Comparison of ENCODE assay signal across 9 cellular contexts in genomic region chr4:74624351-74625151, GRCh38.
DNase-seq lines count a peak whose midpoint lies in the region; ATAC-seq, FAIRE-seq and TF ChIP-seq lines count a peak whose summit lies in the region.
"Had no signal": no experiment of that assay in that cellular context is flagged by ENCODE, and none has a peak within 500 bp of the region (broad histone marks: within the 10 kb centered on the region; RNA-seq: fewer than 3 reads in every experiment).

No MANE protein-coding gene starts in this region.

- H3K27ac Mint-ChIP-seq in effector memory CD8-positive, alpha-beta T cell, result no peak overlapping the region

- H3K4me1 ChIP-seq in GM23248 (ENCODE audit: insufficient read depth) (peaks cover 24% of the 10 kb centered on the region), Panc1 (ENCODE audit: control insufficient read depth, insufficient read depth, low read length) (no peaks in the 10 kb centered on the region)

- no peaks in the 10 kb centered on the region for H3K4me1 Mint-ChIP-seq in effector memory CD8-positive, alpha-beta T cell (ENCODE audit: low read depth in 2 of 2)

- no peak overlapping the region for H3K4me3 ChIP-seq in GM23248
- no peak overlapping the region for H3K4me3 ChIP-seq in Panc1 (ENCODE audit: low read depth in 2 of 2, low read length in 2 of 2)
- H3K4me3 ChIP-seq in MG63, result no peak overlapping the region

- H3K79me2 ChIP-seq in GM23248 (ENCODE audit: insufficient read depth), result no peaks in the 10 kb centered on the region

- H4K20me1 ChIP-seq in GM23248 (ENCODE audit: insufficient read depth), result no peaks in the 10 kb centered on the region

- peak; percentile 93 for ATAC-seq in Panc1
- ATAC-seq in effector memory CD8-positive, alpha-beta T cell (replicated peaks), result no peak

- H2AFZ ChIP-seq in GM23248, result no peak overlapping the region

- intact Hi-C loops in Panc1 (cut with micrococcal nuclease; ENCODE audit: unreplicated experiment), result no loop called here

- no peaks in the 10 kb centered on the region for H3K36me3 Mint-ChIP-seq in effector memory CD8-positive, alpha-beta T cell (ENCODE audit: insufficient read depth)

- peak; percentile 85 for DNase-seq in GM23248
- peak; percentile 70 for DNase-seq in Panc1 (ENCODE audit: low read depth, low spot score)
- peak; percentile 84 to 93 for DNase-seq in dermis microvascular lymphatic vessel endothelial cell (ENCODE audit: low read depth in 2 of 2)
- DNase-seq in renal cortical epithelial cell (ENCODE audit: low read depth), result peak; percentile 95
- no peak for DNase-seq in effector memory CD8-positive, alpha-beta T cell
- DNase-seq in NK-92 (lab: John Stamatoyannopoulos, UW; ENCODE audit: unreplicated experiment), result no peak
- no peak for DNase-seq in MG63
- DNase-seq in GM19239 (ENCODE audit: insufficient read length, low spot score), result no peak
- DNase-seq: activated CD4-positive, CD25-positive, alpha-beta regulatory T cell treated with anti-CD3 and anti-CD28 coated beads, Interleukin-2, amount 50 U/mL, for 72 hours had no signal

- POLR2A ChIA-PET in Panc1 (lab: Charles Lee), result no interaction called here

- H3K9me3 ChIP-seq in GM23248 (ENCODE audit: low read depth) (no peaks in the 10 kb centered on the region), Panc1 (ENCODE audit: control insufficient read depth, insufficient read depth, low read depth, low read length) (no peaks in the 10 kb centered on the region), MG63 (no peaks in the 10 kb centered on the region)

- peaks cover 26% of the 10 kb centered on the region for H3K27me3 ChIP-seq in GM23248 (replicated peaks; ENCODE audit: insufficient read depth)
- H3K27me3 ChIP-seq in Panc1 (ENCODE audit: control insufficient read depth, insufficient read depth, low read length), result no peaks in the 10 kb centered on the region
- H3K27me3 ChIP-seq in MG63, result no peaks in the 10 kb centered on the region

- peak overlapping the region; percentile 48 for H3K4me2 ChIP-seq in GM23248 (ENCODE audit: unreplicated experiment)

- H3K9me2 ChIP-seq in GM23248 (ENCODE audit: insufficient read depth), result no peaks in the 10 kb centered on the region

- FAIRE-seq in GM19239 (lab: Jason Lieb, UNC), result no peak

- H3K27me3 Mint-ChIP-seq in effector memory CD8-positive, alpha-beta T cell, result peaks cover 0 to 6% of the 10 kb centered on the region in 2 donors

- CTCF ChIA-PET in Panc1 (lab: Charles Lee), result no interaction called here

- H3K9ac ChIP-seq in GM23248, result no peak overlapping the region

- H3F3A ChIP-seq in GM23248 (ENCODE audit: insufficient read depth), result peaks cover 13% of the 10 kb centered on the region

- no peaks in the 10 kb centered on the region for H3K9me3 Mint-ChIP-seq in effector memory CD8-positive, alpha-beta T cell

- H3K36me3 ChIP-seq in GM23248 (ENCODE audit: low read depth) (no peaks in the 10 kb centered on the region), Panc1 (ENCODE audit: control insufficient read depth, insufficient read depth, low read length) (no peaks in the 10 kb centered on the region), MG63 (no peaks in the 10 kb centered on the region)

- 53 to 54% methylated on average over 5 of the region's 5 CpGs for WGBS in GM23248 (ENCODE audit: low coverage in 1 of 2, low lambda C conversion rate in 2 of 2, missing lambda C conversion rate in 2 of 2), 2 experiments

- H3K27ac ChIP-seq in GM23248, result no peak overlapping the region
- no peak overlapping the region for H3K27ac ChIP-seq in Panc1 (ENCODE audit: low read length)

- no peak overlapping the region for H3K4me3 Mint-ChIP-seq in effector memory CD8-positive, alpha-beta T cell

- in situ Hi-C loops in GM23248 (cut with MboI), result no loop called here
- in situ Hi-C loops in Panc1 (cut with HindIII; ENCODE audit: low pct_unique_long_range_greater_than_20kb, low sequenced_read_pairs), result no loop called here

- no peak for TF ChIP-seq CTCF in Panc1 (IDR thresholded peaks at IDR 0.05)

- BruUV-seq in Panc1 (replicated peaks; lab: Mats Ljungman, UMichigan), result no TSS peak

Comparison
In these comparisons a context has a peak if more than half of its experiments do, and no peak if none do; other contexts are left out.
1. DNase-seq: peak in GM23248 (single experiment), Panc1 (single experiment), dermis microvascular lymphatic vessel endothelial cell (2 of 2) and renal cortical epithelial cell (single experiment); none in effector memory CD8-positive, alpha-beta T cell (0 of 3), NK-92 (single experiment), MG63 (single experiment) and GM19239 (single experiment).